ENCODE assay signal across 8 cellular contexts in genomic region chr5:62256161-62257017, GRCh38. TPM values are rescaled to one million over a fixed set of nuclear protein-coding genes. Genes with fewer than 3 reads are reported as not detected.
DNase-seq lines count a peak whose midpoint lies in the region; ATAC-seq and FAIRE-seq lines count a peak whose summit lies in the region.

No MANE protein-coding gene starts in this region.

- peak overlapping the region; percentile 61 for H3K4me3 Mint-ChIP-seq in central memory CD8-positive, alpha-beta T cell

- H3K27ac Mint-ChIP-seq in central memory CD8-positive, alpha-beta T cell (ENCODE audit: low read depth): peak overlapping the region; percentile 69

- intact Hi-C loops in cardiac septum (cut with DNase I): no loop called here

- no peak for FAIRE-seq in frontal cortex (lab: Jason Lieb, UNC)

- DNase-seq in DMS53 treated with DMSO at 0.1 percent for 48 hours (lab: John Stamatoyannopoulos, UW; ENCODE audit: unreplicated experiment) (peak; percentile 47), Kasumi-1 (lab: John Stamatoyannopoulos, UW) (peak; percentile 4 to 23), frontal cortex (ENCODE audit: low spot score in 2 of 2) (no peak), cardiac septum (ENCODE audit: low spot score) (no peak), RPMI8226 (no peak), iPS-NIHi11 (ENCODE audit: low spot score) (no peak)
- no peak for DNase-seq in central memory CD8-positive, alpha-beta T cell (ENCODE audit: low spot score in 2 of 2)

- H3K27me3 Mint-ChIP-seq in central memory CD8-positive, alpha-beta T cell: no peaks in the 10 kb centered on the region

- H3K4me1 Mint-ChIP-seq in central memory CD8-positive, alpha-beta T cell: peaks cover 37% of the 10 kb centered on the region

- ATAC-seq in GM19467 (IDR thresholded peaks at IDR 0.05; ENCODE audit: unreplicated experiment): peak; percentile 72
- ATAC-seq in central memory CD8-positive, alpha-beta T cell (replicated peaks; ENCODE audit: extremely low read depth, poor library complexity, severe bottlenecking): peak; percentile 80

- H3K9me3 Mint-ChIP-seq in central memory CD8-positive, alpha-beta T cell: no peaks in the 10 kb centered on the region

- no peaks in the 10 kb centered on the region for H3K36me3 Mint-ChIP-seq in central memory CD8-positive, alpha-beta T cell (ENCODE audit: insufficient read depth)

RNA-seq across cellular contexts. Expression of gene KIF2A, which starts 49.6 kb away (rescaled TPM):
- total RNA-seq in frontal cortex (238 TPM), cardiac septum (13.4 TPM)

Comparison
In these comparisons a context has a peak if more than half of its experiments do, and no peak if none do; other contexts are left out.
1. DNase-seq: peak in DMS53 treated with DMSO at 0.1 percent for 48 hours (single experiment) and Kasumi-1 (2 of 2); none in central memory CD8-positive, alpha-beta T cell (0 of 2), frontal cortex (0 of 2), cardiac septum (single experiment), RPMI8226 (single experiment) and iPS-NIHi11 (single experiment).
2. RNA of gene KIF2A, which starts 49.6 kb away (total RNA-seq): 238 TPM in frontal cortex (single experiment); 13.4 TPM in cardiac septum (single experiment); every median in the first group is over 10 times any median in the second.